18 cellular contexts compared by ENCODE assay signal in genomic region chr1:225430301-225430700, GRCh38. TPM values are rescaled to one million over a fixed set of nuclear protein-coding genes. Genes with fewer than 3 reads are reported as not detected.
A peak's percentile ranks its signal among the peaks of the same experiment; 100 is the strongest.
DNase-seq lines count a peak whose midpoint lies in the region; ATAC-seq and TF ChIP-seq lines count a peak whose summit lies in the region.
"Had no signal": no experiment of that assay in that cellular context is flagged by ENCODE, and none has a peak within 500 bp of the region (broad histone marks: within the 10 kb centered on the region; RNA-seq: fewer than 3 reads in every experiment).

No MANE protein-coding gene starts in this region.

- H3K27ac Mint-ChIP-seq in T-helper 1 cell treated with Interleukin-12 subunit alpha and Interleukin-12 subunit beta and Interleukin-4 antibody, amounts not matched to agents 30 μg/mL and 1 μg/mL, for 36 hours, result peak overlapping the region; percentile 41
- H3K27ac Mint-ChIP-seq in GM23338 (no peak overlapping the region), brain (peak overlapping the region in 1 of 5 experiments; percentile 27), neural crest cell (ENCODE audit: unreplicated experiment) (no peak overlapping the region)
- H3K27ac Mint-ChIP-seq: CD8-positive, alpha-beta T cell had no signal

- H3K4me3 ChIP-seq in GM23338, result no peak overlapping the region
- H3K4me3 ChIP-seq: GM23248 had no signal

- H4K20me1 ChIP-seq in GM23338 (replicated peaks; ENCODE audit: insufficient read depth), result peaks cover 19% of the 10 kb centered on the region

- TF ChIP-seq CTCF in GM23338 (conservative IDR thresholded peaks at IDR 0.05; ENCODE audit: low read depth in 2 of 2) (no peak), brain (conservative IDR thresholded peaks at IDR 0.05) (no peak), neural crest cell (conservative IDR thresholded peaks at IDR 0.05) (no peak)

- no peaks in the 10 kb centered on the region for H3K9me3 Mint-ChIP-seq in T-helper 1 cell treated with Interleukin-12 subunit alpha and Interleukin-12 subunit beta and Interleukin-4 antibody, amounts not matched to agents 30 μg/mL and 1 μg/mL, for 36 hours
- H3K9me3 Mint-ChIP-seq in GM23338 (peaks cover 30% of the 10 kb centered on the region; the same call in 2 of the 3 replicates), brain (no peaks in the 10 kb centered on the region), neural crest cell (peaks cover 3% of the 10 kb centered on the region)
- H3K9me3 Mint-ChIP-seq: CD8-positive, alpha-beta T cell had no signal

- peaks cover 29% of the 10 kb centered on the region for H3K4me1 ChIP-seq in GM23338 (ENCODE audit: insufficient read depth)

- ATAC-seq in GM23338 (no peak), GM19351 (IDR thresholded peaks at IDR 0.05; ENCODE audit: unreplicated experiment) (no peak), GM21367 (IDR thresholded peaks at IDR 0.05; ENCODE audit: unreplicated experiment) (no peak)
- ATAC-seq: CD8-positive, alpha-beta T cell; HCT116 had no signal

- H3K4me2 ChIP-seq in GM23338, result peak overlapping the region; percentile 4; the same call in 1 of the 2 replicates

- peaks cover 31% of the 10 kb centered on the region for H3K4me1 Mint-ChIP-seq in T-helper 1 cell treated with Interleukin-12 subunit alpha and Interleukin-12 subunit beta and Interleukin-4 antibody, amounts not matched to agents 30 μg/mL and 1 μg/mL, for 36 hours (ENCODE audit: low read depth)
- H3K4me1 Mint-ChIP-seq in GM23338, result peaks cover 29% of the 10 kb centered on the region
- H3K4me1 Mint-ChIP-seq in brain, result peaks cover 25% of the 10 kb centered on the region
- H3K4me1 Mint-ChIP-seq in neural crest cell, result peaks cover 29% of the 10 kb centered on the region

- H3K79me2 ChIP-seq in GM23338 (replicated peaks; ENCODE audit: insufficient read depth), result peaks cover 22% of the 10 kb centered on the region

- H3K36me3 ChIP-seq in GM23338 (ENCODE audit: insufficient read depth), result no peaks in the 10 kb centered on the region
- H3K36me3 ChIP-seq: BE2C had no signal

- H3K4me3 Mint-ChIP-seq in T-helper 1 cell treated with Interleukin-12 subunit alpha and Interleukin-12 subunit beta and Interleukin-4 antibody, amounts not matched to agents 30 μg/mL and 1 μg/mL, for 36 hours, result peak overlapping the region; percentile 49
- no peak overlapping the region for H3K4me3 Mint-ChIP-seq in GM23338
- peak overlapping the region in 3 of 5 experiments; percentile 28 to 65 (median 40) for H3K4me3 Mint-ChIP-seq in brain
- peak overlapping the region; percentile 65 for H3K4me3 Mint-ChIP-seq in neural crest cell
- H3K4me3 Mint-ChIP-seq: CD8-positive, alpha-beta T cell had no signal

- no peak overlapping the region for H2AFZ ChIP-seq in GM23338
- H2AFZ ChIP-seq: GM23248 had no signal

- peaks cover 5% of the 10 kb centered on the region for H3K36me3 Mint-ChIP-seq in T-helper 1 cell treated with Interleukin-12 subunit alpha and Interleukin-12 subunit beta and Interleukin-4 antibody, amounts not matched to agents 30 μg/mL and 1 μg/mL, for 36 hours (ENCODE audit: low read depth)
- H3K36me3 Mint-ChIP-seq in GM23338 (ENCODE audit: low read depth) (peaks cover 20% of the 10 kb centered on the region; the same call in 2 of the 3 replicates), brain (no peaks in the 10 kb centered on the region), neural crest cell (ENCODE audit: low read depth) (no peaks in the 10 kb centered on the region)

- DNase-seq in T-helper 1 cell (no peak), GM23338 (ENCODE audit: low spot score) (no peak), neural crest cell (ENCODE audit: low read depth, low spot score) (no peak), NCI-H2171 treated with DMSO at 0.1 percent for 48 hours (lab: John Stamatoyannopoulos, UW) (no peak)
- DNase-seq: BE2C; CD8-positive, alpha-beta T cell; DMS79 treated with DMSO at 0.1 percent for 48 hours; GM23248; NCI-H1048; NCI-H146; NCI-H2081; NCI-H510A had no signal

- H3K27me3 ChIP-seq in GM23338 (ENCODE audit: insufficient read depth), result peaks cover 26% of the 10 kb centered on the region
- H3K27me3 ChIP-seq: BE2C had no signal

- no peaks in the 10 kb centered on the region for H3K9me2 ChIP-seq in GM23338 (ENCODE audit: insufficient read depth)

- peaks cover 9% of the 10 kb centered on the region; the same call in 1 of the 2 replicates for H3F3A ChIP-seq in GM23338 (replicated peaks; ENCODE audit: low read depth)

- no peaks in the 10 kb centered on the region for H3K27me3 Mint-ChIP-seq in T-helper 1 cell treated with Interleukin-12 subunit alpha and Interleukin-12 subunit beta and Interleukin-4 antibody, amounts not matched to agents 30 μg/mL and 1 μg/mL, for 36 hours (ENCODE audit: low read depth)
- peaks cover 27% of the 10 kb centered on the region for H3K27me3 Mint-ChIP-seq in GM23338 (ENCODE audit: insufficient read depth, low read depth, poor library complexity)
- H3K27me3 Mint-ChIP-seq in brain, result peaks cover 7% of the 10 kb centered on the region
- no peaks in the 10 kb centered on the region for H3K27me3 Mint-ChIP-seq in neural crest cell (ENCODE audit: low read depth)

- no peak overlapping the region for H3K27ac ChIP-seq in GM23338 (ENCODE audit: low read depth)
- H3K27ac ChIP-seq: 22Rv1, GM23248 had no signal

TF ChIP-seq in GM23338, 12 proteins besides CTCF, POLR2A, EP300 and RAD21 (continues in another document):
- no peak for TF ChIP-seq STAT1 (IDR thresholded peaks at IDR 0.05; ENCODE audit: unreplicated experiment)
- TF ChIP-seq CREB1 (CRISPR knock-in tag; IDR thresholded peaks at IDR 0.05; ENCODE audit: low read depth), result no peak
- TF ChIP-seq REST (IDR thresholded peaks at IDR 0.05; ENCODE audit: unreplicated experiment), result no peak
- no peak for TF ChIP-seq ETS1 (IDR thresholded peaks at IDR 0.05)

RNA-seq across cellular contexts. Expression of gene LBR, which starts 2.5 kb away (rescaled TPM):
- 91.3 and 93.6 TPM in 2 replicates for total RNA-seq in GM23338 (2014; rRNA removed; shearing (Covaris generic))
- polyA plus RNA-seq in GM23338 (2016; fragmentation: Nextera tagmentation; extraction: Ambion mirVana) (41.9 and 50.6 TPM in 2 replicates), brain (ENCODE audit: insufficient read depth, low read depth, low replicate concordance) (24.4 TPM)
- total RNA-seq in neural crest cell, result 168 and 181 TPM in 2 replicates
